Comparison of ENCODE assay signal across 9 cellular contexts in the genomic region with DNA sequence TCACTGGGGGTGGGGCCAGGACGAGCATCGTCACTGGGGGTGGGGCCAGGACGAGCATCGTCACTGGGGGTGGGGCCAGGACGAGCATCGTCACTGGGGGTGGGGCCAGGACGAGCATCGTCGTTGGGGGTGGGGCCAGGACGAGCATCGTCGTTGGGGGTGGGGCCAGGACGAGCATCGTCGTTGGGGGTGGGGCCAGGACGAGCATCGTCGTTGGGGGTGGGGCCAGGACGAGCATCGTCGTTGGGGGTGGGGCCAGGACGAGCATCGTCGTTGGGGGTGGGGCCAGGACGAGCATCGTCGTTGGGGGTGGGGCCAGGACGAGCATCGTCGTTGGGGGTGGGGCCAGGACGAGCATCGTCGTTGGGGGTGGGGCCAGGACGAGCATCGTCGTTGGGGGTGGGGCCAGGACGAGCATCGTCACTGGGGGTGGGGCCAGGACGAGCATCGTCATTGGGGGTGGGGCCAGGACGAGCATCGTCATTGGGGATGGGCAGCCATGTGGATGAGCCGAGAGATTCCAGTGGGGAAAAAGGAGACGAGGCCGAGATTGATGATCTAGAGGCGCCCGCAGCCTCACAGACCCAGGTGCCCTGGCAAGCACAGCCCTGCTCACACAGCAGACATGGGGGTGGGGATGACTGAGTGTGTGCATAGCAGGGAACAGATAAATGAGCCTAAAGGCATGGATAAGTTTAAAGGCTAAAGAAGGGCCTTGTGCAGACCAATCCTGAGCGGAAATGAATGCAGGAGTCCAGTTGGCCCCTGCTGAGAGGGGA. TPM values are rescaled to one million over a fixed set of nuclear protein-coding genes. Genes with fewer than 3 reads are reported as not detected.
DNase-seq lines count a peak whose midpoint lies in the region; ATAC-seq and TF ChIP-seq lines count a peak whose summit lies in the region.
"Not testable (repeated sequence)": the region's sequence is repeated elsewhere in the genome, so short reads cannot be mapped to it uniquely, and the experiment has no call there.
"Had no signal": no experiment of that assay in that cellular context is flagged by ENCODE, and none has a peak within 500 bp of the region (broad histone marks: within the 10 kb centered on the region; RNA-seq: fewer than 3 reads in every experiment).

No MANE protein-coding gene starts in this region.

- peak; percentile 37 for ATAC-seq in GM18502 (IDR thresholded peaks at IDR 0.05; ENCODE audit: poor library complexity, unreplicated experiment)

- not testable (repeated sequence) for H3K4me1 ChIP-seq in ectodermal cell (ENCODE audit: control insufficient read depth, insufficient read depth, low read length)

- H3K4me3 ChIP-seq in ectodermal cell (ENCODE audit: insufficient read depth, low read depth, low read length) (peak overlapping the region; percentile 2), skin epidermis (peak overlapping the region in 4 of 7 experiments; percentile 14 to 33 (median 26))

- not testable (repeated sequence) for H3K27ac ChIP-seq in ectodermal cell (ENCODE audit: insufficient read depth, low read depth, low read length, poor library complexity, severe bottlenecking)
- peak overlapping the region in 3 of 21 experiments; percentile 14 to 79 (median 42) for H3K27ac ChIP-seq in skin epidermis

- TF ChIP-seq CTCF in AG09319 (IDR thresholded peaks at IDR 0.05; ENCODE audit: low read depth, low read length), result not testable (repeated sequence)

- WGBS in ectodermal cell, 2 experiments, result 39 to 47% methylated on average over 17 to 18 of the region's 48 CpGs

- H3K9me3 ChIP-seq in ectodermal cell (ENCODE audit: control insufficient read depth, low read length), result not testable (repeated sequence)

- not testable (repeated sequence) for H3K27me3 ChIP-seq in ectodermal cell (ENCODE audit: control insufficient read depth, insufficient read depth, low read length, poor library complexity, severe bottlenecking)

- H3K36me3 ChIP-seq in ectodermal cell (ENCODE audit: control insufficient read depth, insufficient read depth, low read length), result not testable (repeated sequence)

- DNase-seq in AG09319 (ENCODE audit: extremely low read depth, low read depth) (peak; percentile 42), NCI-H1436 (lab: John Stamatoyannopoulos, UW) (peak; percentile 14), T follicular helper cell (ENCODE audit: low read depth) (peak; percentile 45), inferior parietal cortex (ENCODE audit: extremely low spot score) (peak; percentile 63)
- DNase-seq in activated T-helper 9 cell treated with anti-CD3 and anti-CD28 coated beads, Interleukin-2, amount 50 U/mL, for 16 hours (ENCODE audit: low read depth), result peak; percentile 43

RNA-seq across cellular contexts. Expression of a gene that starts 13.6 kb away (rescaled TPM):
- not detected for polyA plus RNA-seq in ectodermal cell (2013, experiment 1 of 4)
- polyA plus RNA-seq in ectodermal cell (2013, experiment 2 of 4), result not detected
- not detected for polyA plus RNA-seq in ectodermal cell (2013, experiment 3 of 4)
- not detected for polyA plus RNA-seq in ectodermal cell (2013, experiment 4 of 4)
- polyA plus RNA-seq: cardiac muscle cell had no signal

RNA-seq across cellular contexts. Expression of a gene that starts 30.0 kb away (rescaled TPM):
- polyA plus RNA-seq in ectodermal cell (2013, experiment 1 of 4), result not detected
- not detected for polyA plus RNA-seq in ectodermal cell (2013, experiment 2 of 4)
- not detected for polyA plus RNA-seq in ectodermal cell (2013, experiment 3 of 4)
- polyA plus RNA-seq in ectodermal cell (2013, experiment 4 of 4), result not detected
- polyA plus RNA-seq: cardiac muscle cell had no signal

RNA-seq across cellular contexts. Expression of a gene that starts 44.1 kb away (rescaled TPM):
- polyA plus RNA-seq in ectodermal cell (2013, experiment 1 of 4), result not detected
- not detected for polyA plus RNA-seq in ectodermal cell (2013, experiment 2 of 4)
- polyA plus RNA-seq in ectodermal cell (2013, experiment 3 of 4), result not detected
- not detected for polyA plus RNA-seq in ectodermal cell (2013, experiment 4 of 4)
